ENCODE assay signal across 10 cellular contexts in genomic region chr5:169803077-169803981, GRCh38.
A peak's percentile ranks its signal among the peaks of the same experiment; 100 is the strongest.
DNase-seq lines count a peak whose midpoint lies in the region; FAIRE-seq and TF ChIP-seq lines count a peak whose summit lies in the region.
"Had no signal": no experiment of that assay in that cellular context is flagged by ENCODE, and none has a peak within 500 bp of the region (broad histone marks: within the 10 kb centered on the region; RNA-seq: fewer than 3 reads in every experiment).

No MANE protein-coding gene starts in this region.

- no peaks in the 10 kb centered on the region for H3K9me3 ChIP-seq in sigmoid colon
- no peaks in the 10 kb centered on the region for H3K9me3 ChIP-seq in prostate gland

- intact Hi-C loops in sigmoid colon (cut with DNase I) (no loop called here), prostate gland (cut with DNase I) (no loop called here)

- peak in 1 of 4 donors; percentile 6 for TF ChIP-seq EP300 in sigmoid colon (IDR thresholded peaks at IDR 0.05)

- H3K27me3 ChIP-seq in sigmoid colon (no peaks in the 10 kb centered on the region), prostate gland (replicated peaks; ENCODE audit: insufficient read depth) (no peaks in the 10 kb centered on the region)

- no peak for FAIRE-seq in GM19239 (lab: Jason Lieb, UNC)
- FAIRE-seq: colon, urothelium cell line had no signal

- TF ChIP-seq POLR2A in sigmoid colon (IDR thresholded peaks at IDR 0.05), result no peak
- no peak for TF ChIP-seq POLR2A in prostate gland (IDR thresholded peaks at IDR 0.05)

- no peak for TF ChIP-seq CTCF in fibroblast of pulmonary artery (IDR thresholded peaks at IDR 0.05; ENCODE audit: low read length, missing control alignments)
- TF ChIP-seq CTCF in sigmoid colon (IDR thresholded peaks at IDR 0.05), result no peak
- no peak for TF ChIP-seq CTCF in prostate gland (IDR thresholded peaks at IDR 0.05)

- H3K36me3 ChIP-seq in sigmoid colon (no peaks in the 10 kb centered on the region), prostate gland (no peaks in the 10 kb centered on the region)

- DNase-seq in GOT3 (lab: John Stamatoyannopoulos, UW) (peak; percentile 39), SKM-1 (lab: John Stamatoyannopoulos, UW; ENCODE audit: unreplicated experiment) (peak; percentile 71), fibroblast of pulmonary artery (ENCODE audit: low read depth) (peak; percentile 99), sigmoid colon (peak; percentile 84), prostate gland (ENCODE audit: low spot score) (no peak), GM19238 (ENCODE audit: insufficient read length, low spot score) (no peak), GM19239 (ENCODE audit: insufficient read length, low spot score) (no peak)
- no peak for DNase-seq in activated CD4-positive, alpha-beta T cell treated with anti-CD3 and anti-CD28 coated beads for 1 hour

- peak overlapping the region; percentile 17 for H3K4me3 ChIP-seq in fibroblast of pulmonary artery (replicated peaks; ENCODE audit: low read depth, low read length)
- no peak overlapping the region for H3K4me3 ChIP-seq in sigmoid colon
- H3K4me3 ChIP-seq in prostate gland, result no peak overlapping the region

- H3K4me1 ChIP-seq in sigmoid colon (no peaks in the 10 kb centered on the region), prostate gland (replicated peaks) (no peaks in the 10 kb centered on the region)

- H3K27ac ChIP-seq in sigmoid colon, result peak overlapping the region in 2 of 4 donors; percentile 28 to 35
- no peak overlapping the region for H3K27ac ChIP-seq in prostate gland

- WGBS in sigmoid colon, 2 donors, result 48 to 65% methylated on average over 10 of the region's 10 CpGs
- WGBS in prostate gland, result 65% methylated on average over 10 of the region's 10 CpGs

Comparison
In these comparisons a context has a peak if more than half of its experiments do, and no peak if none do; other contexts are left out.
1. DNase-seq: peak in GOT3 (single experiment), SKM-1 (single experiment), fibroblast of pulmonary artery (single experiment) and sigmoid colon (single experiment); none in prostate gland (single experiment), GM19238 (single experiment), activated CD4-positive, alpha-beta T cell treated with anti-CD3 and anti-CD28 coated beads for 1 hour (single experiment) and GM19239 (single experiment).